Comparison of ENCODE assay signal across 20 cellular contexts in genomic region chr6:6585003-6585311, GRCh38. TPM values are rescaled to one million over a fixed set of nuclear protein-coding genes. Genes with fewer than 3 reads are reported as not detected.
"Had no signal": no experiment of that assay in that cellular context is flagged by ENCODE, and none has a peak within 500 bp of the region (broad histone marks: within the 10 kb centered on the region; RNA-seq: fewer than 3 reads in every experiment).

No MANE protein-coding gene starts in this region.

- H3K79me2 ChIP-seq: parathyroid adenoma had no signal

- H3K27me3 Mint-ChIP-seq: activated CD4-positive, alpha-beta T cell treated with anti-CD3 and anti-CD28 coated beads, Interleukin-2, amount 10 ng/mL, durations not matched to agents 24 days and 14 days; natural killer cell treated with Interleukin-12 subunit alpha and Interleukin-12 subunit beta and Interleukin-15 and Interleukin-18, amount 100 ng/mL, for 72 hours; type B pancreatic cell had no signal

- H3K27ac Mint-ChIP-seq: activated CD4-positive, alpha-beta T cell treated with anti-CD3 and anti-CD28 coated beads, Interleukin-2, amount 10 ng/mL, durations not matched to agents 24 days and 14 days; natural killer cell treated with Interleukin-12 subunit alpha and Interleukin-12 subunit beta and Interleukin-15 and Interleukin-18, amount 100 ng/mL, for 72 hours; T-helper 2 cell treated with Interferon-gamma antibody and Interleukin-4, amounts not matched to agents 5 μg/mL and 100 μg/mL, for 36 hours; type B pancreatic cell; WTC11 had no signal

- DNase-seq: activated CD4-positive, alpha-beta T cell treated with anti-CD3 and anti-CD28 coated beads, Interleukin-2, amount 10 ng/mL, durations not matched to agents 24 days and 14 days; activated gamma-delta T cell treated with Interleukin-2 at 50 U/mL for 16 hours; foreskin keratinocyte; glutamatergic neuron; hippocampal formation; left cardiac atrium; mesendoderm; stimulated activated CD4-positive, alpha-beta T cell treated with anti-CD3 and anti-CD28 coated beads, Interleukin-4, amount 100 ng/mL, for 1 hour; stomach had no signal

- H3K27ac ChIP-seq: ascending aorta, coronary artery, foreskin keratinocyte, parathyroid adenoma, stomach had no signal

- H3K4me1 ChIP-seq: ascending aorta, foreskin keratinocyte, parathyroid adenoma had no signal

- H3K27me3 ChIP-seq: ascending aorta, foreskin keratinocyte, stomach had no signal

- ATAC-seq: foreskin keratinocyte; left cardiac atrium; natural killer cell treated with Interleukin-12 subunit alpha and Interleukin-12 subunit beta and Interleukin-15 and Interleukin-18, amount 100 ng/mL, for 72 hours; sciatic nerve had no signal

- H3K36me3 Mint-ChIP-seq: type B pancreatic cell had no signal

- H3K4me3 ChIP-seq: ascending aorta, coronary artery, smooth muscle cell, stomach had no signal

- H3K4me3 Mint-ChIP-seq: activated CD4-positive, alpha-beta T cell treated with anti-CD3 and anti-CD28 coated beads, Interleukin-2, amount 10 ng/mL, durations not matched to agents 24 days and 14 days; natural killer cell treated with Interleukin-12 subunit alpha and Interleukin-12 subunit beta and Interleukin-15 and Interleukin-18, amount 100 ng/mL, for 72 hours; T-helper 2 cell treated with Interferon-gamma antibody and Interleukin-4, amounts not matched to agents 5 μg/mL and 100 μg/mL, for 36 hours; type B pancreatic cell; WTC11 had no signal

- H3K9ac ChIP-seq: parathyroid adenoma had no signal

- H3K4me2 ChIP-seq: smooth muscle cell had no signal

- H3K9me3 ChIP-seq: ascending aorta, stomach had no signal

- H3K9me3 Mint-ChIP-seq: natural killer cell treated with Interleukin-12 subunit alpha and Interleukin-12 subunit beta and Interleukin-15 and Interleukin-18, amount 100 ng/mL, for 72 hours had no signal

- H2AFZ ChIP-seq: parathyroid adenoma had no signal

- H3K36me3 ChIP-seq: ascending aorta, stomach had no signal

RNA-seq across cellular contexts. Expression of gene LY86, which starts 3.6 kb away (rescaled TPM):
- total RNA-seq: ascending aorta, epithelial cell of proximal tubule, fibroblast of lung, foreskin keratinocyte, smooth muscle cell, WTC11 had no signal
- polyA plus RNA-seq: fibroblast of lung, foreskin keratinocyte, smooth muscle cell had no signal
